In the genomic region with DNA sequence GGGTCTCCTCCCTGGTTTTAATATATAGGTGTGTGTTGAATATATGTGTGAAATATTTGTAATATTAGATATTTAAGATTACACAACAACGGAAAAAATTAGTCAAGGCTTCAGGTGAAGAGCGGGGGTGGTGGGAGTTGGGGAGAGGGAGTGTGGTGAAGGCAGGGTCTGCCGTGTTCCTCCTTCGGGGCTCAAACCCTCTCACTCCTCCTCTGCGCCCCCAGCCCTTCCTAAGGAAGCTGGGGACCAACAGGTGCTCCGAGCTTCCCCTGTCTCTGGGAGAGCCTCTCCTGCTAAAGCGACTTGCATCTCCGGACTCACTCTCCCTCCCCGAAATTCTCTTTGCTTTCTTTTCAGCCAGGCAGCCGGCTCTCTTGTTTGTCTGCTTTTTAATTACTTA, we compare ENCODE assay signal across 8 cellular contexts. TPM values are rescaled to one million over a fixed set of nuclear protein-coding genes. Genes with fewer than 3 reads are reported as not detected.
DNase-seq lines count a peak whose midpoint lies in the region; ATAC-seq and TF ChIP-seq lines count a peak whose summit lies in the region.

No MANE protein-coding gene starts in this region.

- H3K9me3 ChIP-seq in testis = no peaks in the 10 kb centered on the region

- no peaks in the 10 kb centered on the region for H3K9me3 Mint-ChIP-seq in activated CD4-positive, alpha-beta memory T cell treated with anti-CD3 and anti-CD28 coated beads, Interleukin-2, amount 10 ng/mL, durations not matched to agents 7 days and 5 days
- H3K9me3 Mint-ChIP-seq in activated CD4-positive, alpha-beta memory T cell treated with anti-CD3 and anti-CD28 coated beads for 36 hours = no peaks in the 10 kb centered on the region

- H3K27me3 ChIP-seq in testis = no peaks in the 10 kb centered on the region

- H3K27ac ChIP-seq in angular gyrus (ENCODE audit: low read depth, low read length) (peak overlapping the region; percentile 94), testis (peak overlapping the region; percentile 62 to 72)

- no peak for TF ChIP-seq POLR2A in testis (IDR thresholded peaks at IDR 0.05)

- no peak for TF ChIP-seq CTCF in testis (IDR thresholded peaks at IDR 0.05)

- WGBS in testis, 2 donors = 3% methylated on average over 10 of the region's 10 CpGs

- CTCF ChIA-PET in activated CD4-positive, alpha-beta memory T cell treated with anti-CD3 and anti-CD28 coated beads, Interleukin-2, amount 10 ng/mL, durations not matched to agents 7 days and 5 days (lab: Charles Lee) = no interaction called here
- CTCF ChIA-PET in activated CD4-positive, alpha-beta memory T cell treated with anti-CD3 and anti-CD28 coated beads for 36 hours (lab: Charles Lee) = no interaction called here

- H3K4me1 ChIP-seq in testis = peaks cover 6% of the 10 kb centered on the region

- peak overlapping the region; percentile 66 to 91 for H3K4me3 ChIP-seq in testis

- ATAC-seq in GM18909 (IDR thresholded peaks at IDR 0.05; ENCODE audit: poor library complexity, unreplicated experiment) = no peak

- no peak overlapping the region for H3K27ac Mint-ChIP-seq in activated CD4-positive, alpha-beta memory T cell treated with anti-CD3 and anti-CD28 coated beads, Interleukin-2, amount 10 ng/mL, durations not matched to agents 7 days and 5 days
- no peak overlapping the region for H3K27ac Mint-ChIP-seq in activated CD4-positive, alpha-beta memory T cell treated with anti-CD3 and anti-CD28 coated beads for 36 hours

- DNase-seq in activated CD4-positive, alpha-beta memory T cell treated with anti-CD3 and anti-CD28 coated beads, Interleukin-2, amount 10 ng/mL, durations not matched to agents 7 days and 5 days = no peak
- DNase-seq in activated CD4-positive, alpha-beta memory T cell treated with anti-CD3 and anti-CD28 coated beads for 36 hours = no peak
- peak; percentile 63 for DNase-seq in left kidney (ENCODE audit: low read depth, low spot score)
- peak; percentile 42 for DNase-seq in testis
- DNase-seq in NOMO-1 (lab: John Stamatoyannopoulos, UW; ENCODE audit: unreplicated experiment in 2 of 2) = no peak
- no peak for DNase-seq in stimulated activated CD4-positive, alpha-beta T cell treated with anti-CD3 and anti-CD28 coated beads, Interleukin-1b, Interleukin-23, amount 100 ng/mL, for 48 hours

- peaks cover 3% of the 10 kb centered on the region for H3K36me3 Mint-ChIP-seq in activated CD4-positive, alpha-beta memory T cell treated with anti-CD3 and anti-CD28 coated beads, Interleukin-2, amount 10 ng/mL, durations not matched to agents 7 days and 5 days (ENCODE audit: low read depth)
- H3K36me3 Mint-ChIP-seq in activated CD4-positive, alpha-beta memory T cell treated with anti-CD3 and anti-CD28 coated beads for 36 hours = peaks cover 2% of the 10 kb centered on the region

- H3K36me3 ChIP-seq in testis (ENCODE audit: low read depth, missing control alignments) = no peaks in the 10 kb centered on the region

- POLR2A ChIA-PET in activated CD4-positive, alpha-beta memory T cell treated with anti-CD3 and anti-CD28 coated beads, Interleukin-2, amount 10 ng/mL, durations not matched to agents 7 days and 5 days (lab: Charles Lee) = no interaction called here
- POLR2A ChIA-PET in activated CD4-positive, alpha-beta memory T cell treated with anti-CD3 and anti-CD28 coated beads for 36 hours (lab: Charles Lee) = no interaction called here

- H3K27me3 Mint-ChIP-seq in activated CD4-positive, alpha-beta memory T cell treated with anti-CD3 and anti-CD28 coated beads, Interleukin-2, amount 10 ng/mL, durations not matched to agents 7 days and 5 days = peaks cover 28% of the 10 kb centered on the region
- H3K27me3 Mint-ChIP-seq in activated CD4-positive, alpha-beta memory T cell treated with anti-CD3 and anti-CD28 coated beads for 36 hours = peaks cover 24% of the 10 kb centered on the region

- intact Hi-C loops in activated CD4-positive, alpha-beta memory T cell treated with anti-CD3 and anti-CD28 coated beads for 36 hours (cut with micrococcal nuclease) = no loop called here
- intact Hi-C loops in testis (cut with DNase I; ENCODE audit: low total_unique reads) = no loop called here

- H3K4me3 Mint-ChIP-seq in activated CD4-positive, alpha-beta memory T cell treated with anti-CD3 and anti-CD28 coated beads, Interleukin-2, amount 10 ng/mL, durations not matched to agents 7 days and 5 days = peak overlapping the region; percentile 69
- no peak overlapping the region for H3K4me3 Mint-ChIP-seq in activated CD4-positive, alpha-beta memory T cell treated with anti-CD3 and anti-CD28 coated beads for 36 hours

- H3K4me1 Mint-ChIP-seq in activated CD4-positive, alpha-beta memory T cell treated with anti-CD3 and anti-CD28 coated beads, Interleukin-2, amount 10 ng/mL, durations not matched to agents 7 days and 5 days = peaks cover 7% of the 10 kb centered on the region
- peaks cover 10% of the 10 kb centered on the region for H3K4me1 Mint-ChIP-seq in activated CD4-positive, alpha-beta memory T cell treated with anti-CD3 and anti-CD28 coated beads for 36 hours (ENCODE audit: low read depth)

RNA-seq across cellular contexts. Expression of a gene that starts 0.9 kb away (rescaled TPM):
- total RNA-seq in activated CD4-positive, alpha-beta memory T cell treated with anti-CD3 and anti-CD28 coated beads, Interleukin-2, amount 10 ng/mL, durations not matched to agents 7 days and 5 days = 1 to 10 TPM; 1.7 to 2.5 TPM
- total RNA-seq in activated CD4-positive, alpha-beta memory T cell treated with anti-CD3 and anti-CD28 coated beads for 36 hours = 1 to 10 TPM in 1 of 2 experiments, under 1 TPM in 1; 0.95 to 1.5 TPM
- 100 to 1,000 TPM; 216 to 230 TPM for total RNA-seq in testis
- polyA plus RNA-seq in testis (ENCODE audit: insufficient read depth, low read depth, low replicate concordance) = 135 TPM

Comparison
In these comparisons a context has a peak if more than half of its experiments do, and no peak if none do; other contexts are left out.
1. DNase-seq: peak in left kidney (single experiment) and testis (single experiment); none in activated CD4-positive, alpha-beta memory T cell treated with anti-CD3 and anti-CD28 coated beads, Interleukin-2, amount 10 ng/mL, durations not matched to agents 7 days and 5 days (single experiment), activated CD4-positive, alpha-beta memory T cell treated with anti-CD3 and anti-CD28 coated beads for 36 hours (single experiment), NOMO-1 (0 of 2) and stimulated activated CD4-positive, alpha-beta T cell treated with anti-CD3 and anti-CD28 coated beads, Interleukin-1b, Interleukin-23, amount 100 ng/mL, for 48 hours (single experiment).
2. RNA of a gene that starts 0.9 kb away (total RNA-seq): 216 to 230 TPM in testis; 1.7 to 2.5 TPM in activated CD4-positive, alpha-beta memory T cell treated with anti-CD3 and anti-CD28 coated beads, Interleukin-2, amount 10 ng/mL, durations not matched to agents 7 days and 5 days and 0.95 to 1.5 TPM in activated CD4-positive, alpha-beta memory T cell treated with anti-CD3 and anti-CD28 coated beads for 36 hours; every median in the first group is over 10 times any median in the second.